Comparison of ENCODE assay signal across 8 cellular contexts in genomic region chrX:135985974-135986312, GRCh38. TPM values are rescaled to one million over a fixed set of nuclear protein-coding genes. Genes with fewer than 3 reads are reported as not detected.
DNase-seq lines count a peak whose midpoint lies in the region; ATAC-seq and TF ChIP-seq lines count a peak whose summit lies in the region.

No MANE protein-coding gene starts in this region.

- CTCF ChIA-PET in activated CD8-positive, alpha-beta T cell treated with anti-CD3 and anti-CD28 coated beads, Interleukin-2, amount 10 ng/mL, durations not matched to agents 7 days and 5 days (lab: Charles Lee): no interaction called here

- ATAC-seq in activated CD8-positive, alpha-beta T cell treated with anti-CD3 and anti-CD28 coated beads, Interleukin-2, amount 10 ng/mL, durations not matched to agents 7 days and 5 days: no peak
- no peak for ATAC-seq in HG03565 (IDR thresholded peaks at IDR 0.05; ENCODE audit: unreplicated experiment)

- POLR2A ChIA-PET in activated CD8-positive, alpha-beta T cell treated with anti-CD3 and anti-CD28 coated beads, Interleukin-2, amount 10 ng/mL, durations not matched to agents 7 days and 5 days (lab: Charles Lee): no interaction called here

- WGBS in spleen, 5 donors: 0 to 41% (median 4%) methylated on average over 9 to 14 of the region's 14 CpGs

- no peak for TF ChIP-seq POLR2A in spleen (IDR thresholded peaks at IDR 0.05)

- peak overlapping the region; percentile 76 for H3K4me3 ChIP-seq in HL-60 (replicated peaks; ENCODE audit: insufficient read depth, low read length)
- H3K4me3 ChIP-seq in iPS-18c (ENCODE audit: insufficient read depth, low read depth, low read length): peak overlapping the region; percentile 63
- peak overlapping the region; percentile 43 to 85 (median 59) for H3K4me3 ChIP-seq in spleen

- H3K36me3 ChIP-seq in spleen: no peaks in the 10 kb centered on the region

- peaks cover 4 to 58% (median 31%) of the 10 kb centered on the region in 6 donors for H3K4me1 ChIP-seq in spleen

- H3K9me3 ChIP-seq in iPS-18c (ENCODE audit: control insufficient read depth, insufficient read depth, low read length) (peaks cover 7% of the 10 kb centered on the region), spleen (no peaks in the 10 kb centered on the region)

- H3K27me3 ChIP-seq in HL-60 (ENCODE audit: insufficient read depth, poor library complexity, severe bottlenecking) (no peaks in the 10 kb centered on the region), spleen (replicated peaks in 1 of 7) (no peaks in the 10 kb centered on the region)

- no peaks in the 10 kb centered on the region for H3K27me3 Mint-ChIP-seq in activated CD8-positive, alpha-beta T cell treated with anti-CD3 and anti-CD28 coated beads, Interleukin-2, amount 10 ng/mL, durations not matched to agents 7 days and 5 days (ENCODE audit: low read depth)

- H3K27ac Mint-ChIP-seq in activated CD8-positive, alpha-beta T cell treated with anti-CD3 and anti-CD28 coated beads, Interleukin-2, amount 10 ng/mL, durations not matched to agents 7 days and 5 days: peak overlapping the region; percentile 85

- peaks cover 52% of the 10 kb centered on the region for H3K4me1 Mint-ChIP-seq in activated CD8-positive, alpha-beta T cell treated with anti-CD3 and anti-CD28 coated beads, Interleukin-2, amount 10 ng/mL, durations not matched to agents 7 days and 5 days (ENCODE audit: low read depth)

- H3K27ac ChIP-seq in HL-60 (replicated peaks) (no peak overlapping the region), spleen (peak overlapping the region in 6 of 8 donors; percentile 73 to 91 (median 88))

- peaks cover 6% of the 10 kb centered on the region for H3K36me3 Mint-ChIP-seq in activated CD8-positive, alpha-beta T cell treated with anti-CD3 and anti-CD28 coated beads, Interleukin-2, amount 10 ng/mL, durations not matched to agents 7 days and 5 days (ENCODE audit: low read depth)

- H3K4me3 Mint-ChIP-seq in activated CD8-positive, alpha-beta T cell treated with anti-CD3 and anti-CD28 coated beads, Interleukin-2, amount 10 ng/mL, durations not matched to agents 7 days and 5 days: peak overlapping the region; percentile 88

- no peaks in the 10 kb centered on the region for H3K9me3 Mint-ChIP-seq in activated CD8-positive, alpha-beta T cell treated with anti-CD3 and anti-CD28 coated beads, Interleukin-2, amount 10 ng/mL, durations not matched to agents 7 days and 5 days (ENCODE audit: insufficient read depth)

- DNase-seq in HL-60 (ENCODE audit: low read depth in 1 of 2, low spot score in 1 of 2): no peak
- no peak for DNase-seq in activated CD8-positive, alpha-beta T cell treated with anti-CD3 and anti-CD28 coated beads, Interleukin-2, amount 10 ng/mL, durations not matched to agents 7 days and 5 days
- DNase-seq in spleen: no peak
- no peak for DNase-seq in NCI-H748 (lab: John Stamatoyannopoulos, UW; ENCODE audit: unreplicated experiment)
- no peak for DNase-seq in cerebellar nuclear complex (lab: John Stamatoyannopoulos, UW)
- no peak for DNase-seq in Kasumi-1 (lab: John Stamatoyannopoulos, UW)

- intact Hi-C loops in spleen (cut with DNase I; ENCODE audit: low total_unique reads): no loop called here

- TF ChIP-seq CTCF in HL-60 (IDR thresholded peaks at IDR 0.05; ENCODE audit: insufficient read depth, low read length) (no peak), spleen (IDR thresholded peaks at IDR 0.05 in 8 of 11, conservative IDR thresholded peaks at IDR 0.05 in 3 of 11) (no peak)

RNA-seq across cellular contexts. Expression of gene SLC9A6, which starts 0.7 kb away (rescaled TPM):
- 10 to 100 TPM; 15.4 to 17.5 TPM for total RNA-seq in activated CD8-positive, alpha-beta T cell treated with anti-CD3 and anti-CD28 coated beads, Interleukin-2, amount 10 ng/mL, durations not matched to agents 7 days and 5 days
- 10 to 100 TPM; 10.5 to 19.9 (median 14.2) TPM for total RNA-seq in spleen
- polyA plus RNA-seq in spleen: 1 to 10 TPM; 6.2 to 6.8 (median 6.6) TPM

RNA-seq across cellular contexts. Expression of gene MMGT1, which starts 12.2 kb away (rescaled TPM):
- total RNA-seq in activated CD8-positive, alpha-beta T cell treated with anti-CD3 and anti-CD28 coated beads, Interleukin-2, amount 10 ng/mL, durations not matched to agents 7 days and 5 days: 10 to 100 TPM; 15.9 to 16.4 TPM
- 10 to 100 TPM; 16.5 to 25.7 (median 20.6) TPM for total RNA-seq in spleen
- 1 to 10 TPM; 2.5 to 5.2 (median 3.8) TPM for polyA plus RNA-seq in spleen
